Comparison of ENCODE assay signal across 8 cellular contexts in the genomic region with DNA sequence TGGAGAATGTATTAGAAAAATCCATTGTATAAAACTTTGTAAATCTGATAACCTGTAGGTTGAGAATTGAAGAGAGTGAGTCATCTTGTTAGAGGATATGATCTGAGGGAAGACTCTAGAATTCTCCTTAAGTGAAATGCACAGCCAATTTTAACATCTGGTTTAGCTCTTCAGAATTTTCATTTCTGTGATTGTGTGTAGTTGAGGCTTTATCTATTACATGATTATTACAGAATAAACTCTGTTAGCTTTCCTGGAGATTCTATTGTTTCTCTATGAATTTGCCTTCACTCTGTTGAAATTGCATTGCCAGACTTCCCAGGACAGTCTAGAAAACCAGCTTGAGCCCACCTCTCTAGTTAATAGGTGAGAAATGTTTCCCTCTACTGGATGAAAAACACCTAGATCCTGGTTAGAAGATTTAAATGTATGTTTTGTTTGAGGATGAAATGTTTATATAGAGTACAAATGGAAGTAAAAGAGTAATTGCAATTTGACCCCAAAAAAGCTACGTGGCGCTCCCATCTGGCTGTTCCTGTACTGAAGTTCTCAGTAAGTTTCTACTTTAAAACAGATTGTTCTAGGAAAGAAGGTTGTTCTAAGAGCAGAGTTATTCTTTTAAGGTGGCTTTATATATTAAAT. TPM values are rescaled to one million over a fixed set of nuclear protein-coding genes. Genes with fewer than 3 reads are reported as not detected.
DNase-seq lines count a peak whose midpoint lies in the region; ATAC-seq and TF ChIP-seq lines count a peak whose summit lies in the region.

No MANE protein-coding gene starts in this region.

- ATAC-seq in activated T-cell treated with anti-CD3 and anti-CD28 coated beads, Interleukin-2, amount 50 U/mL, for 4 hours: no peak
- no peak for ATAC-seq in naive thymus-derived CD8-positive, alpha-beta T cell
- no peak for ATAC-seq in GM18502 (IDR thresholded peaks at IDR 0.05; ENCODE audit: poor library complexity, unreplicated experiment)

- no peak for DNase-seq in activated T-cell treated with anti-CD3 and anti-CD28 coated beads, Interleukin-2, amount 50 U/mL, for 4 hours
- DNase-seq in activated T-cell treated with anti-CD3 and anti-CD28 coated beads, Interleukin-2, amount 50 U/mL, for 48 hours: no peak
- DNase-seq in NCI-H748 (lab: John Stamatoyannopoulos, UW; ENCODE audit: unreplicated experiment): peak; percentile 64
- no peak for DNase-seq in chondrocyte (ENCODE audit: low spot score)
- peak in 2 of 10 donors; percentile 12 to 25 for DNase-seq in naive thymus-derived CD8-positive, alpha-beta T cell
- DNase-seq in NCI-H446 treated with DMSO at 0.1 percent for 48 hours (lab: John Stamatoyannopoulos, UW): no peak
- DNase-seq in SKM-1 treated with dmso at 0.1 percent for 144 hours (lab: John Stamatoyannopoulos, UW; ENCODE audit: unreplicated experiment): no peak

- H3K27me3 Mint-ChIP-seq in activated T-cell treated with anti-CD3 and anti-CD28 coated beads, Interleukin-2, amount 50 U/mL, for 4 hours (ENCODE audit: low read depth): no peaks in the 10 kb centered on the region
- H3K27me3 Mint-ChIP-seq in chondrocyte (ENCODE audit: low read depth): no peaks in the 10 kb centered on the region
- peaks cover 0 to 3% (median 0%) of the 10 kb centered on the region in 5 donors for H3K27me3 Mint-ChIP-seq in naive thymus-derived CD8-positive, alpha-beta T cell

- POLR2A ChIA-PET in naive thymus-derived CD8-positive, alpha-beta T cell (lab: Charles Lee): interaction anchor here (0.6 to 2.9 kb wide), 5 partner anchors 17 to 452 kb away, joined by 3 to 11 read pairs (median 3); partner anchors contain the start of genes EEA1 and UBE2N

- H3K27ac Mint-ChIP-seq in chondrocyte (ENCODE audit: unreplicated experiment): peak overlapping the region; percentile 100
- peak overlapping the region; percentile 25 to 100 (median 98) for H3K27ac Mint-ChIP-seq in naive thymus-derived CD8-positive, alpha-beta T cell

- H3K4me1 Mint-ChIP-seq in activated T-cell treated with anti-CD3 and anti-CD28 coated beads, Interleukin-2, amount 50 U/mL, for 4 hours (ENCODE audit: low read depth): peaks cover 47% of the 10 kb centered on the region
- peaks cover 57% of the 10 kb centered on the region for H3K4me1 Mint-ChIP-seq in chondrocyte (ENCODE audit: low read depth)
- H3K4me1 Mint-ChIP-seq in naive thymus-derived CD8-positive, alpha-beta T cell: peaks cover 39 to 72% (median 64%) of the 10 kb centered on the region in 4 donors

- peaks cover 19% of the 10 kb centered on the region for H3K36me3 Mint-ChIP-seq in activated T-cell treated with anti-CD3 and anti-CD28 coated beads, Interleukin-2, amount 50 U/mL, for 4 hours (ENCODE audit: insufficient read depth)
- no peaks in the 10 kb centered on the region for H3K36me3 Mint-ChIP-seq in chondrocyte (ENCODE audit: low read depth)
- H3K36me3 Mint-ChIP-seq in naive thymus-derived CD8-positive, alpha-beta T cell: peaks cover 0 to 6% (median 0%) of the 10 kb centered on the region in 3 donors

- TF ChIP-seq CTCF in chondrocyte (IDR thresholded peaks at IDR 0.05): peak; percentile 82

- peak overlapping the region; percentile 100 for H3K4me3 Mint-ChIP-seq in activated T-cell treated with anti-CD3 and anti-CD28 coated beads, Interleukin-2, amount 50 U/mL, for 4 hours
- H3K4me3 Mint-ChIP-seq in chondrocyte (ENCODE audit: unreplicated experiment): peak overlapping the region; percentile 100
- peak overlapping the region; percentile 70 to 100 (median 100) for H3K4me3 Mint-ChIP-seq in naive thymus-derived CD8-positive, alpha-beta T cell

- no peaks in the 10 kb centered on the region for H3K9me3 Mint-ChIP-seq in activated T-cell treated with anti-CD3 and anti-CD28 coated beads, Interleukin-2, amount 50 U/mL, for 4 hours
- H3K9me3 Mint-ChIP-seq in chondrocyte (ENCODE audit: low read depth): no peaks in the 10 kb centered on the region
- no peaks in the 10 kb centered on the region for H3K9me3 Mint-ChIP-seq in naive thymus-derived CD8-positive, alpha-beta T cell

RNA-seq across cellular contexts. Expression of gene NUDT4, which starts 2.9 kb away (rescaled TPM):
- 100 to 1,000 TPM in 1 of 3 donors, 10 to 100 TPM in 2; 89.7 to 108 (median 93.1) TPM for total RNA-seq in activated T-cell treated with anti-CD3 and anti-CD28 coated beads, Interleukin-2, amount 50 U/mL, for 4 hours
- total RNA-seq in chondrocyte: 48.3 to 69.0 TPM (median 67.1 TPM) in 3 replicates
- total RNA-seq in naive thymus-derived CD8-positive, alpha-beta T cell: 10 to 100 TPM; 52.0 to 55.5 TPM
- 10 to 100 TPM; 38.0 to 47.8 (median 38.1) TPM for polyA plus RNA-seq in naive thymus-derived CD8-positive, alpha-beta T cell
